37 cellular contexts compared by ENCODE assay signal in the genomic region with DNA sequence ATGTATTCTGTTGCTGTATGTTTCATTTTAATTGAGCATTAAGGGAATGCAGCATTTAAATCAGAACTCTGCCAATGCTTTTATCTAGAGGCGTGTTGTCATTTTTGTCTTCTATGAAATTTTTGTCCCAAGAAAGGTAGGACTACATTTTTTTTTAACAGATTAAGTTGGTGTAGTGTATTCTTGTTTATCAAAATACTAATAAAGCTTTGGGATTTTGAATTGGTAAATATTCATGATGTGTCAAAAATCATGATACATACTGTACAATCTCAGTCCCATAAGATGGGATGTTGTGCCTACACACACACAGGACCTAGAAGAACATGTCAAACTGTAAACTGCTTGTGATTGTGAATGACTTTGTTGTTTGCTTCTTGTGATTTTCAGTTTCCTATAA. TPM values are rescaled to one million over a fixed set of nuclear protein-coding genes. Genes with fewer than 3 reads are reported as not detected.
"Had no signal": no experiment of that assay in that cellular context is flagged by ENCODE, and none has a peak within 500 bp of the region (broad histone marks: within the 10 kb centered on the region; RNA-seq: fewer than 3 reads in every experiment).

No MANE protein-coding gene starts in this region.

- H3K36me3 ChIP-seq: MG63 had no signal

- H3K9me3 ChIP-seq: MG63 had no signal

- DNase-seq: Karpas-422, Kasumi-1, MG63, MM.1S, MV-4-11, NCI-H1048, NCI-H1092, NCI-H1092 treated with DMSO at 0.1 percent for 48 hours, NCI-H1105, NCI-H1105 treated with DMSO at 0.1 percent for 48 hours, NCI-H1417, NCI-H1417 treated with DMSO at 0.1 percent for 48 hours, NCI-H1436, NCI-H1436 treated with DMSO at 0.1 percent for 48 hours, NCI-H146, NCI-H1694, NCI-H1694 treated with DMSO at 0.1 percent for 48 hours, NCI-H187, NCI-H187 treated with DMSO at 0.1 percent for 48 hours, NCI-H1930, NCI-H2029, NCI-H2029 treated with DMSO at 0.1 percent for 48 hours, NCI-H2081, NCI-H2081 treated with DMSO at 0.1 percent for 48 hours, NCI-H2107, NCI-H2171, NCI-H2171 treated with DMSO at 0.1 percent for 48 hours, NCI-H2227 treated with DMSO at 0.1 percent for 48 hours, NCI-H226, NCI-H345, NCI-H446, NCI-H446 treated with DMSO at 0.1 percent for 48 hours, NCI-H510A, NCI-H510A treated with DMSO at 0.1 percent for 48 hours had no signal

- H3K27me3 ChIP-seq: MG63 had no signal

- H3K4me3 ChIP-seq: MG63 had no signal

RNA-seq across cellular contexts. Expression of gene BTN1A1, which starts 26.8 kb away (rescaled TPM):
- total RNA-seq: LHCN-M2, MCF 10A, NCI-H460 had no signal
